In the genomic region with DNA sequence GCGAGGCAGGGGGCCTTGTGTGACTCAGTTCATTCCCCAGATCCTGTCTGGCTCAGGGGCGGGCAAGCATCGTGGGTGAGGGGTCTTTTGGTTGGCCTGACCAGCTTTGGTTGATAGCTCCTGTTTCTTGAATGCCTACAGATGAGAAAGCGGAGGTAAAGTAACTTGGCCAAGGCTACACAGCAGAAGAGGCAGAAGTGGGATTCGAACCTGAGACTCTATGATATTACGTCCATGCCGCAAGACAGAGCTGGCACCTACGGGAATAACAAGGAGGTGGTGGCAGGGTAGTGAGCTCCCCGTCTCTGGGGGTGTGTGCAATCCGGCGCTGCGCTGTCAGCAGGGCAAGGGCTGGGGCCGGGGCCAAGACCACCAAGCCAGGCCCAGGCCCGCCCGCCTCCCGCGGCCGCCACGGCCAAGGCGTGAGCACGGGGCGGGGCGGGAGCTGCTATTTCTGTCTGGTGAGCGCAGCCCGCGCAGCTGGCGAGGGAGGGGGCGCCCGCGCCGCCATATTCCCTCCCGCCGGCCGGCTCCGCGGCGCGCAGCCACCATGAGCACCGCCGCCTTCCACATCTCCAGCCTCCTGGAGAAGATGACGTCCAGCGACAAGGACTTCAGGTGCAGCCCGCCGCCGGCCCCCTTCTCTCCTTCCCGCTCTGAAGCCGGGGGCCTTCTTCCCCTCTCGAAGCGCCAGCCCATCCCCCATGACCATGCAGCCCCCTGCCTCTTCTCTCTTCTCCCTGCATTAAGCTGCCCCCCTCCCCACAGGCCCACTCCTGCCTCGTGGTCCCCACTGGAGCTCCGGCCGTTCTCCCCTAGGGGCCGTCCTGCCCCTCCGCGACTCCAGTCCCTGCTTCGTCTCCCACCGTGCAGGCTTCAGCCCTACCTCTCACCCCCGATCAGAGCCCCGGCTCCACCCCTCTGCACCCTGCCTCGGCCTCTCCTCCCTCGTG, we compare ENCODE assay signal across 1 cellular context.
TF ChIP-seq lines count a peak whose summit lies in the region.

A gene (plus strand): TSS at position 510 of the 953 bp plus-strand sequence. CDS start 41 bp downstream, at position 551.

TF ChIP-seq in GM23338, 12 proteins besides CTCF, POLR2A, EP300 and RAD21 (continued from another document):
- TF ChIP-seq, protein P1, sequence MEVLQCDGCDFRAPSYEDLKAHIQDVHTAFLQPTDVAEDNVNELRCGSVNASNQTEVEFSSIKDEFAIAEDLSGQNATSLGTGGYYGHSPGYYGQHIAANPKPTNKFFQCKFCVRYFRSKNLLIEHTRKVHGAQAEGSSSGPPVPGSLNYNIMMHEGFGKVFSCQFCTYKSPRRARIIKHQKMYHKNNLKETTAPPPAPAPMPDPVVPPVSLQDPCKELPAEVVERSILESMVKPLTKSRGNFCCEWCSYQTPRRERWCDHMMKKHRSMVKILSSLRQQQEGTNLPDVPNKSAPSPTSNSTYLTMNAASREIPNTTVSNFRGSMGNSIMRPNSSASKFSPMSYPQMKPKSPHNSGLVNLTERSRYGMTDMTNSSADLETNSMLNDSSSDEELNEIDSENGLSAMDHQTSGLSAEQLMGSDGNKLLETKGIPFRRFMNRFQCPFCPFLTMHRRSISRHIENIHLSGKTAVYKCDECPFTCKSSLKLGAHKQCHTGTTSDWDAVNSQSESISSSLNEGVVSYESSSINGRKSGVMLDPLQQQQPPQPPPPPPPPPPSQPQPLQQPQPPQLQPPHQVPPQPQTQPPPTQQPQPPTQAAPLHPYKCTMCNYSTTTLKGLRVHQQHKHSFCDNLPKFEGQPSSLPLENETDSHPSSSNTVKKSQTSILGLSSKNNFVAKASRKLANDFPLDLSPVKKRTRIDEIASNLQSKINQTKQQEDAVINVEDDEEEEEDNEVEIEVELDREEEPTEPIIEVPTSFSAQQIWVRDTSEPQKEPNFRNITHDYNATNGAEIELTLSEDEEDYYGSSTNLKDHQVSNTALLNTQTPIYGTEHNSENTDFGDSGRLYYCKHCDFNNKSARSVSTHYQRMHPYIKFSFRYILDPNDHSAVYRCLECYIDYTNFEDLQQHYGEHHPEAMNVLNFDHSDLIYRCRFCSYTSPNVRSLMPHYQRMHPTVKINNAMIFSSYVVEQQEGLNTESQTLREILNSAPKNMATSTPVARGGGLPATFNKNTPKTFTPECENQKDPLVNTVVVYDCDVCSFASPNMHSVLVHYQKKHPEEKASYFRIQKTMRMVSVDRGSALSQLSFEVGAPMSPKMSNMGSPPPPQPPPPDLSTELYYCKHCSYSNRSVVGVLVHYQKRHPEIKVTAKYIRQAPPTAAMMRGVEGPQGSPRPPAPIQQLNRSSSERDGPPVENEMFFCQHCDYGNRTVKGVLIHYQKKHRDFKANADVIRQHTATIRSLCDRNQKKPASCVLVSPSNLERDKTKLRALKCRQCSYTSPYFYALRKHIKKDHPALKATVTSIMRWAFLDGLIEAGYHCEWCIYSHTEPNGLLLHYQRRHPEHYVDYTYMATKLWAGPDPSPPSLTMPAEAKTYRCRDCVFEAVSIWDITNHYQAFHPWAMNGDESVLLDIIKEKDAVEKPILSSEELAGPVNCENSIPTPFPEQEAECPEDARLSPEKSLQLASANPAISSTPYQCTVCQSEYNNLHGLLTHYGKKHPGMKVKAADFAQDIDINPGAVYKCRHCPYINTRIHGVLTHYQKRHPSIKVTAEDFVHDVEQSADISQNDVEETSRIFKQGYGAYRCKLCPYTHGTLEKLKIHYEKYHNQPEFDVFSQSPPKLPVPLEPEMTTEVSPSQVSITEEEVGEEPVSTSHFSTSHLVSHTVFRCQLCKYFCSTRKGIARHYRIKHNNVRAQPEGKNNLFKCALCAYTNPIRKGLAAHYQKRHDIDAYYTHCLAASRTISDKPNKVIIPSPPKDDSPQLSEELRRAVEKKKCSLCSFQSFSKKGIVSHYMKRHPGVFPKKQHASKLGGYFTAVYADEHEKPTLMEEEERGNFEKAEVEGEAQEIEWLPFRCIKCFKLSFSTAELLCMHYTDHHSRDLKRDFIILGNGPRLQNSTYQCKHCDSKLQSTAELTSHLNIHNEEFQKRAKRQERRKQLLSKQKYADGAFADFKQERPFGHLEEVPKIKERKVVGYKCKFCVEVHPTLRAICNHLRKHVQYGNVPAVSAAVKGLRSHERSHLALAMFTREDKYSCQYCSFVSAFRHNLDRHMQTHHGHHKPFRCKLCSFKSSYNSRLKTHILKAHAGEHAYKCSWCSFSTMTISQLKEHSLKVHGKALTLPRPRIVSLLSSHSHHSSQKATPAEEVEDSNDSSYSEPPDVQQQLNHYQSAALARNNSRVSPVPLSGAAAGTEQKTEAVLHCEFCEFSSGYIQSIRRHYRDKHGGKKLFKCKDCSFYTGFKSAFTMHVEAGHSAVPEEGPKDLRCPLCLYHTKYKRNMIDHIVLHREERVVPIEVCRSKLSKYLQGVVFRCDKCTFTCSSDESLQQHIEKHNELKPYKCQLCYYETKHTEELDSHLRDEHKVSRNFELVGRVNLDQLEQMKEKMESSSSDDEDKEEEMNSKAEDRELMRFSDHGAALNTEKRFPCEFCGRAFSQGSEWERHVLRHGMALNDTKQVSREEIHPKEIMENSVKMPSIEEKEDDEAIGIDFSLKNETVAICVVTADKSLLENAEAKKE (CRISPR knock-in tag; IDR thresholded peaks at IDR 0.05), result no peak
- no peak for TF ChIP-seq ZNF114 (CRISPR knock-in tag; IDR thresholded peaks at IDR 0.05)
- TF ChIP-seq EZH2phosphoT487 (IDR thresholded peaks at IDR 0.05; ENCODE audit: unreplicated experiment), result no peak
- TF ChIP-seq EZH2 (IDR thresholded peaks at IDR 0.05; ENCODE audit: low read depth, unreplicated experiment), result no peak
